1 cellular context compared by ENCODE assay signal in the genomic region with DNA sequence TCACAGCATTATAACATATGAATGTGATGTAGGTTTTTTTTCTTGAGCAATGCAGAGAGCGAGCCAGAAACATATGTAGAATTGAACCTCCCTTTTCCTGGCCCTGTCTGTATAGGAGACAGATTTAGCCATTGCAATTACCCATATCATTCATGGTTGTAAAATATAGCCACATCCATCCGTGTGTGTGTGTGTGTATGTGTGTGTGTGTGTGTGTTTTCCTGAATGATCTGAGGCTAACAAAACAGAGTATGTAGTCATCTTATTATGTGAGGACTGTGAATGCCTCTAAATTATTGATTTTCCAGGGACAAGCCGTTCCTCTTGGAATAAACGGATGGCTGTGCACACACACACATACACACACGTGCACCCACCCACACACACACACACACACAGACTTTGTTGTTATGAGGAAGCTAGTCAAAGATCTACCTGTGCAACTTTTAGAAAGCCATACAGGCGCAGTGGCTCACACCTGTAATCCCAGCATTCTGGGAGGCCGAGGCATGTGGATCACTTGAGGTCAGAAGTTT.
TF ChIP-seq lines count a peak whose summit lies in the region.

No MANE protein-coding gene starts in this region.

TF ChIP-seq in HepG2, 621 proteins besides CTCF, POLR2A, EP300 and RAD21 (continued from another document):
- TF ChIP-seq ZNF646 (CRISPR knock-in tag; IDR thresholded peaks at IDR 0.05) (peak; percentile 76), BHLHE40 (IDR thresholded peaks at IDR 0.05; ENCODE audit: low read length) (peak; percentile 57)
- TF ChIP-seq, protein P1, sequence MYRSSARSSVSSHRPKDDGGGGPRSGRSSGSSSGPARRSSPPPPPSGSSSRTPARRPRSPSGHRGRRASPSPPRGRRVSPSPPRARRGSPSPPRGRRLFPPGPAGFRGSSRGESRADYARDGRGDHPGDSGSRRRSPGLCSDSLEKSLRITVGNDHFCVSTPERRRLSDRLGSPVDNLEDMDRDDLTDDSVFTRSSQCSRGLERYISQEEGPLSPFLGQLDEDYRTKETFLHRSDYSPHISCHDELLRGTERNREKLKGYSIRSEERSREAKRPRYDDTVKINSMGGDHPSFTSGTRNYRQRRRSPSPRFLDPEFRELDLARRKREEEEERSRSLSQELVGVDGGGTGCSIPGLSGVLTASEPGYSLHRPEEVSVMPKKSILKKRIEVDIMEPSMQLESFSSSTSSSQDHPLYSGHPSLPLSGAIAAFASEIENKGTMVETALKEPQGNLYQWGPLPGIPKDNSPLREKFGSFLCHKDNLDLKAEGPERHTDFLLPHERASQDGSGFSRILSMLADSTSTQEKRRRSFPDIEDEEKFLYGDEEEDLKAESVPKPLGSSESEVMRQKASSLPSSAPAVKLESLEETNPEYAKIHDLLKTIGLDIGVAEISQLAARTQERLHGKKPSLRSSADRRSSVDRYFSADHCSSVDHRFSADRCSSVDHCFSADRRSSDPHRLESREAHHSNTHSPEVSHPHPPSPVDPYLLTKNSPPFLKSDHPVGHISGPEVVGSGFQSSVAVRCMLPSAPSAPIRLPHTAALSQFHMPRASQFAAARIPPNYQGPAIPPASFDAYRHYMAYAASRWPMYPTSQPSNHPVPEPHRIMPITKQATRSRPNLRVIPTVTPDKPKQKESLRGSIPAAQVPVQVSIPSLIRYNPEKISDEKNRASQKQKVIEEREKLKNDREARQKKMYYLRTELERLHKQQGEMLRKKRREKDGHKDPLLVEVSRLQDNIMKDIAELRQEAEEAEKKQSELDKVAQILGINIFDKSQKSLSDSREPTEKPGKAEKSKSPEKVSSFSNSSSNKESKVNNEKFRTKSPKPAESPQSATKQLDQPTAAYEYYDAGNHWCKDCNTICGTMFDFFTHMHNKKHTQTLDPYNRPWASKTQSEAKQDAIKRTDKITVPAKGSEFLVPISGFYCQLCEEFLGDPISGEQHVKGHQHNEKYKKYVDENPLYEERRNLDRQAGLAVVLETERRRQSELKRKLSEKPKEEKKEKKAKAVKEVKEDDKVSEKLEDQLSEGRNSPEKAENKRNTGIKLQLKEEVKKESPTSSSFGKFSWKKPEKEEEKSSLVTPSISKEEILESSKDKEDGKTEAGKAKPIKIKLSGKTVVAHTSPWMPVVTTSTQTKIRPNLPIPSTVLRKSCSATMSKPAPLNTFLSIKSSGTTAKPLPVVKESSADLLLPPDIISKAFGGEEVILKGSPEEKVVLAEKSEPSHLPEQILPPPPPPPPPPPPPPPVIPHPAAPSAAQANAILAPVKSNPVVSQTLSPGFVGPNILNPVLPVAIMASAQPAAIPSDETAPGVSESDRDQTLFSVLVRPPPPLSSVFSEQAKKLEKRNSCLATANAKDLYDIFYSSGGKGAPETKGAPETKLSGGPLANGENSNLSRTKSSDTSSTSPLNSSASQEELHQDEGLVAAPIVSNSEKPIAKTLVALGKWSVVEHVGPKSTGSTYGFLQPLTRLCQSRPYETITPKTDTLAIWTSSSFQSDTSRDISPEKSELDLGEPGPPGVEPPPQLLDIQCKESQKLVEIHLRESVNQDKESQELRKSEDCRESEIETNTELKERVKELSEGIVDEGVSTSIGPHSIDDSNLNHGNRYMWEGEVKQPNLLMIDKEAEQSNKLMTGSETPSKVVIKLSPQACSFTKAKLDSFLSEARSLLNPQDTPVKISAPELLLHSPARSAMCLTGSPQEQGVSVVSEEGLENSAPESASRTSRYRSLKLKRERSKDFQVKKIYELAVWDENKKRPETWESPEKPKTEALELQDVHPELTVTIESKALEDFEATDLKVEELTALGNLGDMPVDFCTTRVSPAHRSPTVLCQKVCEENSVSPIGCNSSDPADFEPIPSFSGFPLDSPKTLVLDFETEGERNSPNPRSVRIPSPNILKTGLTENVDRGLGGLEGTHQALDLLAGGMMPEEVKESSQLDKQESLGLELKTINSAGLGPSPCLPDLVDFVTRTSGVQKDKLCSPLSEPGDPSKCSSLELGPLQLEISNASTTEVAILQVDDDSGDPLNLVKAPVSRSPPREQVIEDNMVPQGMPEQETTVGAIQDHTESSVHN (CRISPR knock-in tag; IDR thresholded peaks at IDR 0.05), result no peak
- TF ChIP-seq, protein P2, sequence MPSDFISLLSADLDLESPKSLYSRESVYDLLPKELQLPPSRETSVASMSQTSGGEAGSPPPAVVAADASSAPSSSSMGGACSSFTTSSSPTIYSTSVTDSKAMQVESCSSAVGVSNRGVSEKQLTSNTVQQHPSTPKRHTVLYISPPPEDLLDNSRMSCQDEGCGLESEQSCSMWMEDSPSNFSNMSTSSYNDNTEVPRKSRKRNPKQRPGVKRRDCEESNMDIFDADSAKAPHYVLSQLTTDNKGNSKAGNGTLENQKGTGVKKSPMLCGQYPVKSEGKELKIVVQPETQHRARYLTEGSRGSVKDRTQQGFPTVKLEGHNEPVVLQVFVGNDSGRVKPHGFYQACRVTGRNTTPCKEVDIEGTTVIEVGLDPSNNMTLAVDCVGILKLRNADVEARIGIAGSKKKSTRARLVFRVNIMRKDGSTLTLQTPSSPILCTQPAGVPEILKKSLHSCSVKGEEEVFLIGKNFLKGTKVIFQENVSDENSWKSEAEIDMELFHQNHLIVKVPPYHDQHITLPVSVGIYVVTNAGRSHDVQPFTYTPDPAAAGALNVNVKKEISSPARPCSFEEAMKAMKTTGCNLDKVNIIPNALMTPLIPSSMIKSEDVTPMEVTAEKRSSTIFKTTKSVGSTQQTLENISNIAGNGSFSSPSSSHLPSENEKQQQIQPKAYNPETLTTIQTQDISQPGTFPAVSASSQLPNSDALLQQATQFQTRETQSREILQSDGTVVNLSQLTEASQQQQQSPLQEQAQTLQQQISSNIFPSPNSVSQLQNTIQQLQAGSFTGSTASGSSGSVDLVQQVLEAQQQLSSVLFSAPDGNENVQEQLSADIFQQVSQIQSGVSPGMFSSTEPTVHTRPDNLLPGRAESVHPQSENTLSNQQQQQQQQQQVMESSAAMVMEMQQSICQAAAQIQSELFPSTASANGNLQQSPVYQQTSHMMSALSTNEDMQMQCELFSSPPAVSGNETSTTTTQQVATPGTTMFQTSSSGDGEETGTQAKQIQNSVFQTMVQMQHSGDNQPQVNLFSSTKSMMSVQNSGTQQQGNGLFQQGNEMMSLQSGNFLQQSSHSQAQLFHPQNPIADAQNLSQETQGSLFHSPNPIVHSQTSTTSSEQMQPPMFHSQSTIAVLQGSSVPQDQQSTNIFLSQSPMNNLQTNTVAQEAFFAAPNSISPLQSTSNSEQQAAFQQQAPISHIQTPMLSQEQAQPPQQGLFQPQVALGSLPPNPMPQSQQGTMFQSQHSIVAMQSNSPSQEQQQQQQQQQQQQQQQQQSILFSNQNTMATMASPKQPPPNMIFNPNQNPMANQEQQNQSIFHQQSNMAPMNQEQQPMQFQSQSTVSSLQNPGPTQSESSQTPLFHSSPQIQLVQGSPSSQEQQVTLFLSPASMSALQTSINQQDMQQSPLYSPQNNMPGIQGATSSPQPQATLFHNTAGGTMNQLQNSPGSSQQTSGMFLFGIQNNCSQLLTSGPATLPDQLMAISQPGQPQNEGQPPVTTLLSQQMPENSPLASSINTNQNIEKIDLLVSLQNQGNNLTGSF (CRISPR knock-in tag; IDR thresholded peaks at IDR 0.05), result no peak
